In genomic region chr3:47647550-47647949, GRCh38 we compare ENCODE assay signal across 1 cellular context.
TF ChIP-seq lines count a peak whose summit lies in the region.

No MANE protein-coding gene starts in this region.

TF ChIP-seq in GM23338, 12 proteins besides CTCF, POLR2A, EP300 and RAD21 (continued from another document):
- TF ChIP-seq ZNF462 (CRISPR knock-in tag; IDR thresholded peaks at IDR 0.05) = no peak
- TF ChIP-seq NANOG (IDR thresholded peaks at IDR 0.05; ENCODE audit: borderline replicate concordance) = no peak
- TF ChIP-seq JUNB (IDR thresholded peaks at IDR 0.05; ENCODE audit: unreplicated experiment) = no peak
- no peak for TF ChIP-seq EZH2 (IDR thresholded peaks at IDR 0.05; ENCODE audit: low read depth, unreplicated experiment)
